15 cellular contexts compared by ENCODE assay signal in genomic region chr12:24535334-24536019, GRCh38.
DNase-seq lines count a peak whose midpoint lies in the region; ATAC-seq and TF ChIP-seq lines count a peak whose summit lies in the region.
"Had no signal": no experiment of that assay in that cellular context is flagged by ENCODE, and none has a peak within 500 bp of the region (broad histone marks: within the 10 kb centered on the region; RNA-seq: fewer than 3 reads in every experiment).

No MANE protein-coding gene starts in this region.

- CTCF ChIA-PET in activated B cell treated with CpG ODN at 0.5 μM for 24 hours (lab: Charles Lee) = no interaction called here

- intact Hi-C loops in activated B cell treated with CpG ODN at 0.5 μM for 24 hours (cut with micrococcal nuclease) (loop anchor here (2.0 kb wide), 1 partner anchor 17 kb away; no protein-coding TSS in a partner anchor), transverse colon (cut with DNase I; ENCODE audit: low total_unique reads) (no loop called here)

- H3K27ac ChIP-seq in gastroesophageal sphincter (peak overlapping the region in 3 of 4 donors; percentile 17 to 38 (median 28)), neural progenitor cell (no peak overlapping the region), transverse colon (peak overlapping the region in 3 of 4 donors; percentile 28 to 56 (median 44))
- H3K27ac ChIP-seq: GM23248, pancreas, skin epidermis had no signal

- POLR2A ChIA-PET in activated B cell treated with CpG ODN at 0.5 μM for 24 hours (lab: Charles Lee) = interaction anchor here (0.7 kb wide), 1 partner anchor 11 kb away, joined by 4 read pairs; no protein-coding TSS in a partner anchor

- TF ChIP-seq CTCF in activated B cell treated with CpG ODN at 0.5 μM for 24 hours (IDR thresholded peaks at IDR 0.05) = no peak
- no peak for TF ChIP-seq CTCF in gastroesophageal sphincter (IDR thresholded peaks at IDR 0.05)
- TF ChIP-seq CTCF in neural progenitor cell (IDR thresholded peaks at IDR 0.05) = no peak
- TF ChIP-seq CTCF in transverse colon (IDR thresholded peaks at IDR 0.05) = no peak

- no peaks in the 10 kb centered on the region for H3K36me3 Mint-ChIP-seq in activated B cell treated with CpG ODN at 0.5 μM for 24 hours (ENCODE audit: low read depth)
- H3K36me3 Mint-ChIP-seq in neural progenitor cell = peaks cover 11% of the 10 kb centered on the region
- H3K36me3 Mint-ChIP-seq: type B pancreatic cell had no signal

- H3K4me1 ChIP-seq in gastroesophageal sphincter = peaks cover 0 to 14% (median 0%) of the 10 kb centered on the region in 3 donors
- peaks cover 22% of the 10 kb centered on the region for H3K4me1 ChIP-seq in neural progenitor cell
- H3K4me1 ChIP-seq in transverse colon = peaks cover 0 to 7% (median 0%) of the 10 kb centered on the region in 4 donors
- H3K4me1 ChIP-seq: pancreas had no signal

- no peak for TF ChIP-seq POLR2A in gastroesophageal sphincter (IDR thresholded peaks at IDR 0.05)
- TF ChIP-seq POLR2A in transverse colon (IDR thresholded peaks at IDR 0.05) = no peak

- H3K4me3 ChIP-seq in gastroesophageal sphincter = no peak overlapping the region
- H3K4me3 ChIP-seq in neural progenitor cell = no peak overlapping the region
- H3K4me3 ChIP-seq in transverse colon = no peak overlapping the region
- H3K4me3 ChIP-seq: GM23248, pancreas, skin epidermis had no signal

- ATAC-seq in activated B cell treated with CpG ODN at 0.5 μM for 24 hours (ENCODE audit: low read depth) (no peak), gastroesophageal sphincter (no peak), HG02970 (IDR thresholded peaks at IDR 0.05; ENCODE audit: low FRiP score, unreplicated experiment) (no peak)
- ATAC-seq: pancreas had no signal

- H3K9ac ChIP-seq in neural progenitor cell = no peak overlapping the region
- H3K9ac ChIP-seq: GM23248 had no signal

- H3K27ac Mint-ChIP-seq in activated B cell treated with CpG ODN at 0.5 μM for 24 hours = peak overlapping the region; percentile 21
- H3K27ac Mint-ChIP-seq in neural progenitor cell = peak overlapping the region; percentile 91
- H3K27ac Mint-ChIP-seq: activated CD4-positive, alpha-beta T cell treated with anti-CD3 and anti-CD28 coated beads, Interleukin-2, amount 10 ng/mL, durations not matched to agents 24 days and 14 days; type B pancreatic cell had no signal

- peak overlapping the region; percentile 12 for H3K4me2 ChIP-seq in neural progenitor cell

- in situ Hi-C loops in transverse colon (cut with MboI; ENCODE audit: low pct_ligation_motif_present in 1 of 4, low pct_unique_long_range_greater_than_20kb in 1 of 4, low sequenced_read_pairs in 3 of 4) = no loop called here

- H3K36me3 ChIP-seq in gastroesophageal sphincter = no peaks in the 10 kb centered on the region
- no peaks in the 10 kb centered on the region for H3K36me3 ChIP-seq in neural progenitor cell
- H3K36me3 ChIP-seq in transverse colon = no peaks in the 10 kb centered on the region
- H3K36me3 ChIP-seq: pancreas had no signal

- TF ChIP-seq EP300 in gastroesophageal sphincter (IDR thresholded peaks at IDR 0.05) (no peak), transverse colon (IDR thresholded peaks at IDR 0.05; ENCODE audit: low read depth) (no peak)

- DNase-seq in activated B cell treated with CpG ODN at 0.5 μM for 24 hours (no peak), neural progenitor cell (ENCODE audit: low spot score) (no peak), transverse colon (no peak), NCI-H774 (lab: John Stamatoyannopoulos, UW) (no peak), AML-193 (lab: John Stamatoyannopoulos, UW) (no peak)
- DNase-seq: activated CD4-positive, alpha-beta T cell treated with anti-CD3 and anti-CD28 coated beads, Interleukin-2, amount 10 ng/mL, durations not matched to agents 24 days and 14 days; GM23248; NCI-H187 treated with DMSO at 0.1 percent for 48 hours; NCI-H446; pancreas; SW 1271 had no signal

- WGBS in gastroesophageal sphincter (ENCODE audit: low coverage in 1 of 2), 2 donors = 45 to 74% methylated on average over 5 to 6 of the region's 6 CpGs
- WGBS in transverse colon (ENCODE audit: low coverage in 1 of 2), 2 donors = 31 to 44% methylated on average over 6 of the region's 6 CpGs

- H3K27me3 ChIP-seq in gastroesophageal sphincter (no peaks in the 10 kb centered on the region), neural progenitor cell (no peaks in the 10 kb centered on the region), transverse colon (no peaks in the 10 kb centered on the region)
- H3K27me3 ChIP-seq: pancreas had no signal

- no peaks in the 10 kb centered on the region for H3K9me3 Mint-ChIP-seq in activated B cell treated with CpG ODN at 0.5 μM for 24 hours
- peaks cover 7% of the 10 kb centered on the region for H3K9me3 Mint-ChIP-seq in neural progenitor cell
- H3K9me3 Mint-ChIP-seq: activated CD4-positive, alpha-beta T cell treated with anti-CD3 and anti-CD28 coated beads, Interleukin-2, amount 10 ng/mL, durations not matched to agents 24 days and 14 days; type B pancreatic cell had no signal

- no peaks in the 10 kb centered on the region for H4K20me1 ChIP-seq in neural progenitor cell (ENCODE audit: low read depth)

- H3K27me3 Mint-ChIP-seq in activated B cell treated with CpG ODN at 0.5 μM for 24 hours = no peaks in the 10 kb centered on the region
- peaks cover 3% of the 10 kb centered on the region for H3K27me3 Mint-ChIP-seq in neural progenitor cell (ENCODE audit: insufficient read depth, low read depth)
- H3K27me3 Mint-ChIP-seq: activated CD4-positive, alpha-beta T cell treated with anti-CD3 and anti-CD28 coated beads, Interleukin-2, amount 10 ng/mL, durations not matched to agents 24 days and 14 days had no signal

- H2AFZ ChIP-seq in neural progenitor cell (replicated peaks) = no peak overlapping the region
- H2AFZ ChIP-seq: GM23248 had no signal

- peaks cover 16% of the 10 kb centered on the region for H3K4me1 Mint-ChIP-seq in activated B cell treated with CpG ODN at 0.5 μM for 24 hours
- H3K4me1 Mint-ChIP-seq in neural progenitor cell = peaks cover 71% of the 10 kb centered on the region
- H3K4me1 Mint-ChIP-seq: activated CD4-positive, alpha-beta T cell treated with anti-CD3 and anti-CD28 coated beads, Interleukin-2, amount 10 ng/mL, durations not matched to agents 24 days and 14 days had no signal

- no peaks in the 10 kb centered on the region for H3F3A ChIP-seq in neural progenitor cell (ENCODE audit: low read depth)

- H3K4me3 Mint-ChIP-seq in activated B cell treated with CpG ODN at 0.5 μM for 24 hours = peak overlapping the region; percentile 4
- H3K4me3 Mint-ChIP-seq in neural progenitor cell = no peak overlapping the region
- H3K4me3 Mint-ChIP-seq: activated CD4-positive, alpha-beta T cell treated with anti-CD3 and anti-CD28 coated beads, Interleukin-2, amount 10 ng/mL, durations not matched to agents 24 days and 14 days; type B pancreatic cell had no signal

- no peaks in the 10 kb centered on the region for H3K79me2 ChIP-seq in neural progenitor cell (ENCODE audit: low read depth)

- H3K9me3 ChIP-seq in gastroesophageal sphincter (no peaks in the 10 kb centered on the region), neural progenitor cell (ENCODE audit: low read depth) (no peaks in the 10 kb centered on the region), transverse colon (no peaks in the 10 kb centered on the region)
- H3K9me3 ChIP-seq: pancreas had no signal
